In genomic region chr4:152690706-152691651, GRCh38 we compare ENCODE assay signal across 20 cellular contexts. TPM values are rescaled to one million over a fixed set of nuclear protein-coding genes. Genes with fewer than 3 reads are reported as not detected.
A peak's percentile ranks its signal among the peaks of the same experiment; 100 is the strongest.
DNase-seq lines count a peak whose midpoint lies in the region; ATAC-seq lines count a peak whose summit lies in the region.
"Had no signal": no experiment of that assay in that cellular context is flagged by ENCODE, and none has a peak within 500 bp of the region (broad histone marks: within the 10 kb centered on the region; RNA-seq: fewer than 3 reads in every experiment).

No MANE protein-coding gene starts in this region.

- POLR2A ChIA-PET in activated CD4-positive, alpha-beta memory T cell treated with anti-CD3 and anti-CD28 coated beads, Interleukin-2, amount 10 ng/mL, durations not matched to agents 7 days and 5 days (lab: Charles Lee), result no interaction called here

- H3K27me3 Mint-ChIP-seq in activated CD4-positive, alpha-beta memory T cell treated with anti-CD3 and anti-CD28 coated beads, Interleukin-2, amount 10 ng/mL, durations not matched to agents 7 days and 5 days, result peaks cover 9% of the 10 kb centered on the region
- H3K27me3 Mint-ChIP-seq: IgD-negative memory B cell had no signal

- H3K4me1 Mint-ChIP-seq in activated CD4-positive, alpha-beta memory T cell treated with anti-CD3 and anti-CD28 coated beads, Interleukin-2, amount 10 ng/mL, durations not matched to agents 7 days and 5 days, result peaks cover 4% of the 10 kb centered on the region

- no peaks in the 10 kb centered on the region for H3K27me3 ChIP-seq in skeletal muscle tissue (ENCODE audit: control insufficient read depth in 3 of 3, insufficient read depth in 3 of 3, low read length in 3 of 3)
- H3K27me3 ChIP-seq: colonic mucosa, tibial nerve had no signal

- CTCF ChIA-PET in activated CD4-positive, alpha-beta memory T cell treated with anti-CD3 and anti-CD28 coated beads, Interleukin-2, amount 10 ng/mL, durations not matched to agents 7 days and 5 days (lab: Charles Lee), result no interaction called here

- H3K4me1 ChIP-seq in skeletal muscle tissue (ENCODE audit: control insufficient read depth in 3 of 3, insufficient read depth in 3 of 3, low read length in 3 of 3), result peaks cover 7 to 37% (median 25%) of the 10 kb centered on the region in 3 donors
- H3K4me1 ChIP-seq: A549, colonic mucosa, HAP-1, tibial nerve had no signal

- H3K9me3 ChIP-seq in skeletal muscle tissue (ENCODE audit: control insufficient read depth in 3 of 3, low read length in 3 of 3), result no peaks in the 10 kb centered on the region
- H3K9me3 ChIP-seq: A549, colonic mucosa, HAP-1, tibial nerve had no signal

- ATAC-seq in left cardiac atrium, result peak; percentile 83 to 89
- ATAC-seq in HG03432 (IDR thresholded peaks at IDR 0.05; ENCODE audit: unreplicated experiment), result no peak
- ATAC-seq: A549, WTC11 had no signal

- no peak overlapping the region for H3K27ac Mint-ChIP-seq in activated CD4-positive, alpha-beta memory T cell treated with anti-CD3 and anti-CD28 coated beads, Interleukin-2, amount 10 ng/mL, durations not matched to agents 7 days and 5 days
- H3K27ac Mint-ChIP-seq: activated T-helper 2 cell treated with anti-CD3 and anti-CD28 coated beads, Interferon-gamma antibody, Interleukin-2, Interleukin-4, amounts not matched to agents 10 μg/mL and 5 μg/mL and 100 μg/mL, durations not matched to agents 14 hours and 24 hours and 36 hours; IgD-negative memory B cell; stimulated activated effector memory CD8-positive, alpha-beta T cell treated with anti-CD3 and anti-CD28 coated beads, Interleukin-12 subunit alpha, Interleukin-12 subunit beta, amount 100 ng/mL, for 72 hours; T-helper 1 cell treated with Interleukin-12 subunit alpha and Interleukin-12 subunit beta and Interleukin-4 antibody, amounts not matched to agents 30 μg/mL and 1 μg/mL, for 36 hours; WTC11 had no signal

- no peaks in the 10 kb centered on the region for H3K36me3 ChIP-seq in skeletal muscle tissue (ENCODE audit: control insufficient read depth in 3 of 3, insufficient read depth in 3 of 3, low read length in 3 of 3)
- H3K36me3 ChIP-seq: colonic mucosa, HAP-1, tibial nerve had no signal

- no peak overlapping the region for H3K4me3 Mint-ChIP-seq in activated CD4-positive, alpha-beta memory T cell treated with anti-CD3 and anti-CD28 coated beads, Interleukin-2, amount 10 ng/mL, durations not matched to agents 7 days and 5 days
- H3K4me3 Mint-ChIP-seq: CD14-positive monocyte; IgD-negative memory B cell; stimulated activated effector memory CD8-positive, alpha-beta T cell treated with anti-CD3 and anti-CD28 coated beads, Interleukin-12 subunit alpha, Interleukin-12 subunit beta, amount 100 ng/mL, for 72 hours; T-helper 1 cell treated with Interleukin-12 subunit alpha and Interleukin-12 subunit beta and Interleukin-4 antibody, amounts not matched to agents 30 μg/mL and 1 μg/mL, for 36 hours; WTC11 had no signal

- intact Hi-C loops in left cardiac atrium (cut with DNase I), result no loop called here

- peak overlapping the region in 2 of 3 donors; percentile 24 to 58 for H3K9ac ChIP-seq in skeletal muscle tissue (ENCODE audit: low read depth in 1 of 3, low read length in 3 of 3)

- DNase-seq in NCI-H1436 (lab: John Stamatoyannopoulos, UW), result peak; percentile 26
- no peak for DNase-seq in NCI-H1436 treated with DMSO at 0.1 percent for 48 hours (lab: John Stamatoyannopoulos, UW)
- DNase-seq in NCI-H526 treated with DMSO at 0.1 percent for 48 hours (lab: John Stamatoyannopoulos, UW), result peak; percentile 46
- DNase-seq in left cardiac atrium, result no peak
- DNase-seq in activated CD4-positive, alpha-beta memory T cell treated with anti-CD3 and anti-CD28 coated beads, Interleukin-2, amount 10 ng/mL, durations not matched to agents 7 days and 5 days, result no peak
- DNase-seq in amniotic stem cell (lab: John Stamatoyannopoulos, UW), result no peak
- DNase-seq: amygdala, colonic mucosa had no signal

- peak overlapping the region; percentile 86 for H3K27ac ChIP-seq in skeletal muscle tissue (ENCODE audit: low read depth, low read length)
- H3K27ac ChIP-seq: A549, colonic mucosa, skin epidermis, tibial nerve had no signal

- peak overlapping the region in 1 of 3 donors; percentile 9 for H3K4me3 ChIP-seq in skeletal muscle tissue (ENCODE audit: low read length in 3 of 3)
- H3K4me3 ChIP-seq: A549, colonic mucosa, HAP-1, skin epidermis, tibial nerve had no signal

- H3K36me3 Mint-ChIP-seq in activated CD4-positive, alpha-beta memory T cell treated with anti-CD3 and anti-CD28 coated beads, Interleukin-2, amount 10 ng/mL, durations not matched to agents 7 days and 5 days (ENCODE audit: low read depth), result peaks cover 4% of the 10 kb centered on the region
- H3K36me3 Mint-ChIP-seq: CD14-positive monocyte; IgD-negative memory B cell; stimulated activated effector memory CD8-positive, alpha-beta T cell treated with anti-CD3 and anti-CD28 coated beads, Interleukin-12 subunit alpha, Interleukin-12 subunit beta, amount 100 ng/mL, for 72 hours; WTC11 had no signal

- peaks cover 2% of the 10 kb centered on the region for H3K9me3 Mint-ChIP-seq in activated CD4-positive, alpha-beta memory T cell treated with anti-CD3 and anti-CD28 coated beads, Interleukin-2, amount 10 ng/mL, durations not matched to agents 7 days and 5 days
- H3K9me3 Mint-ChIP-seq: activated T-helper 2 cell treated with anti-CD3 and anti-CD28 coated beads, Interferon-gamma antibody, Interleukin-2, Interleukin-4, amounts not matched to agents 10 μg/mL and 5 μg/mL and 100 μg/mL, durations not matched to agents 14 hours and 24 hours and 36 hours; IgD-negative memory B cell; stimulated activated effector memory CD8-positive, alpha-beta T cell treated with anti-CD3 and anti-CD28 coated beads, Interleukin-12 subunit alpha, Interleukin-12 subunit beta, amount 100 ng/mL, for 72 hours; T-helper 1 cell treated with Interleukin-12 subunit alpha and Interleukin-12 subunit beta and Interleukin-4 antibody, amounts not matched to agents 30 μg/mL and 1 μg/mL, for 36 hours; WTC11 had no signal

RNA-seq across cellular contexts. Expression of gene TMEM154, which starts 11.2 kb away (rescaled TPM):
- total RNA-seq in left cardiac atrium (1 to 10 TPM; 2.8 to 4.4 TPM), skeletal muscle tissue (1.0 TPM)
- total RNA-seq in activated CD4-positive, alpha-beta memory T cell treated with anti-CD3 and anti-CD28 coated beads, Interleukin-2, amount 10 ng/mL, durations not matched to agents 7 days and 5 days, result 10 to 100 TPM; 47.1 to 50.0 TPM

Comparison
In these comparisons a context has a peak if more than half of its experiments do, and no peak if none do; other contexts are left out.
1. DNase-seq: peak in NCI-H1436 (single experiment) and NCI-H526 treated with DMSO at 0.1 percent for 48 hours (single experiment); none in NCI-H1436 treated with DMSO at 0.1 percent for 48 hours (single experiment), left cardiac atrium (single experiment), activated CD4-positive, alpha-beta memory T cell treated with anti-CD3 and anti-CD28 coated beads, Interleukin-2, amount 10 ng/mL, durations not matched to agents 7 days and 5 days (single experiment) and amniotic stem cell (single experiment).
2. RNA of gene TMEM154, which starts 11.2 kb away (total RNA-seq): 47.1 to 50.0 TPM in activated CD4-positive, alpha-beta memory T cell treated with anti-CD3 and anti-CD28 coated beads, Interleukin-2, amount 10 ng/mL, durations not matched to agents 7 days and 5 days; 2.8 to 4.4 TPM in left cardiac atrium and 1.0 TPM in skeletal muscle tissue (single experiment); every median in the first group is over 4 times any median in the second.